1 cellular context compared by ENCODE assay signal in genomic region chr10:5665380-5666323, GRCh38.
A peak's percentile ranks its signal among the peaks of the same experiment; 100 is the strongest.
TF ChIP-seq lines count a peak whose summit lies in the region.

No MANE protein-coding gene starts in this region.

TF ChIP-seq in K562, 482 proteins besides CTCF, POLR2A, EP300 and RAD21 (continues in another document):
- TF ChIP-seq CEBPG (CRISPR knock-in tag; IDR thresholded peaks at IDR 0.05) (peak; percentile 81), CEBPG (tag; conservative IDR thresholded peaks at IDR 0.05 in 1 of 2, IDR thresholded peaks at IDR 0.05 in 1 of 2) (peak; percentile 76 to 91), EGR1 (conservative IDR thresholded peaks at IDR 0.05) (peak; percentile 75), ZNF445 (CRISPR knock-in tag; IDR thresholded peaks at IDR 0.05; ENCODE audit: low read depth) (no peak), EP400 (IDR thresholded peaks at IDR 0.05) (0 out of 2 replicates have a peak, but pooled peaks have one; percentile 23), CREB3L1 (IDR thresholded peaks at IDR 0.05; ENCODE audit: borderline replicate concordance, low read depth) (no peak), RBBP5 (IDR thresholded peaks at IDR 0.05; ENCODE audit: borderline replicate concordance, insufficient read depth, low read length, poor library complexity, severe bottlenecking) (peak; percentile 73), FUS (optimal IDR thresholded peaks at IDR 0.05; ENCODE audit: low read depth, low read length) (no peak), HNRNPL (IDR thresholded peaks at IDR 0.05; ENCODE audit: low read depth, low read length) (0 out of 2 replicates have a peak, but pooled peaks have one; percentile 51), KDM5B (IDR thresholded peaks at IDR 0.05; ENCODE audit: insufficient replicate concordance, low read depth, low read length) (peak; percentile 50), SMARCE1 (IDR thresholded peaks at IDR 0.05) (0 out of 2 replicates have a peak, but pooled peaks have one; percentile 10), ZBTB40 (IDR thresholded peaks at IDR 0.05) (0 out of 2 replicates have a peak, but pooled peaks have one; percentile 29), ZBTB40 (CRISPR knock-in tag; IDR thresholded peaks at IDR 0.05) (no peak), POLR2G (IDR thresholded peaks at IDR 0.05; ENCODE audit: low read depth, low read length) (no peak), GATAD2A (IDR thresholded peaks at IDR 0.05) (no peak), CSDE1 (IDR thresholded peaks at IDR 0.05) (no peak), HES1 (IDR thresholded peaks at IDR 0.05; ENCODE audit: low read depth) (peak; percentile 64), MTF1 (CRISPR knock-in tag; IDR thresholded peaks at IDR 0.05; ENCODE audit: borderline replicate concordance) (no peak), CCNT2 (IDR thresholded peaks at IDR 0.05; ENCODE audit: borderline replicate concordance, extremely low read depth, insufficient read length, low read depth, low read length) (peak; percentile 27), SAFB (IDR thresholded peaks at IDR 0.05; ENCODE audit: borderline replicate concordance, low read depth, low read length) (peak; percentile 41; the same call in 1 of the 2 replicates), ZNF232 (CRISPR knock-in tag; IDR thresholded peaks at IDR 0.05) (peak; percentile 60; the same call in 1 of the 2 replicates), KDM2B (CRISPR knock-in tag; IDR thresholded peaks at IDR 0.05) (peak; percentile 54), ZBTB2 (IDR thresholded peaks at IDR 0.05) (0 out of 2 replicates have a peak, but pooled peaks have one; percentile 55), TSHZ1 (CRISPR knock-in tag; IDR thresholded peaks at IDR 0.05) (no peak), MAZ (CRISPR knock-in tag; conservative IDR thresholded peaks at IDR 0.05 in 1 of 2, IDR thresholded peaks at IDR 0.05 in 1 of 2) (peak in 1 of 2 experiments; percentile 35; a peak in 1 of 4 replicates), CEBPB (tag; IDR thresholded peaks at IDR 0.05) (peak; percentile 92), ZNF717 (CRISPR knock-in tag; IDR thresholded peaks at IDR 0.05) (no peak), SAP30 (IDR thresholded peaks at IDR 0.05; ENCODE audit: borderline replicate concordance, insufficient read depth, low read depth, low read length, poor library complexity, severe bottlenecking) (peak; percentile 1), HDAC1 (IDR thresholded peaks at IDR 0.05) (peak in 1 of 2 experiments; percentile 30; a peak in 1 of 4 replicates), PHF20 (IDR thresholded peaks at IDR 0.05; ENCODE audit: partially characterized antibody) (peak; percentile 31), ASH1L (IDR thresholded peaks at IDR 0.05; ENCODE audit: borderline replicate concordance, low read depth, partially characterized antibody) (peak; percentile 31), GTF2A2 (tag; IDR thresholded peaks at IDR 0.05) (no peak), CTBP1 (IDR thresholded peaks at IDR 0.05; ENCODE audit: borderline replicate concordance) (peak; percentile 52), NFXL1 (CRISPR knock-in tag; IDR thresholded peaks at IDR 0.05) (no peak)
